ENCODE assay signal across 8 cellular contexts in genomic region chr2:70994445-70995226, GRCh38. TPM values are rescaled to one million over a fixed set of nuclear protein-coding genes. Genes with fewer than 3 reads are reported as not detected.
DNase-seq lines count a peak whose midpoint lies in the region; ATAC-seq, FAIRE-seq and TF ChIP-seq lines count a peak whose summit lies in the region.

Gene TEX261 (minus strand): TSS chr2:70994873. CDS start chr2:70994757, 116 bp downstream.

- DNase-seq in AG04450 (ENCODE audit: low read depth, low spot score) (peak; percentile 43), NCI-H2196 treated with DMSO at 0.1 percent for 48 hours (lab: John Stamatoyannopoulos, UW; ENCODE audit: unreplicated experiment) (peak; percentile 54), WTC11 (ENCODE audit: low spot score) (peak; percentile 94), bronchial epithelial cell (ENCODE audit: low read depth) (peak; percentile 67), inferior parietal cortex (ENCODE audit: extremely low spot score) (peak; percentile 82)
- DNase-seq in stimulated activated CD4-positive, alpha-beta T cell treated with anti-CD3 and anti-CD28 coated beads, Interleukin-12 subunit alpha, Interleukin-12 subunit beta, amount 100 ng/mL, for 24 hours (ENCODE audit: low read depth in 2 of 2), result peak; percentile 77 to 86

- H3K27ac ChIP-seq in AG04450 (ENCODE audit: low read depth, low read length), result no peak within 1 kb of the TSS

- H3K4me3 Mint-ChIP-seq in WTC11, result peak within 1 kb of the TSS; percentile 89

- ATAC-seq in GM18867 (IDR thresholded peaks at IDR 0.05; ENCODE audit: unreplicated experiment) (peak; percentile 95), HG03097 (IDR thresholded peaks at IDR 0.05; ENCODE audit: low FRiP score, unreplicated experiment) (peak; percentile 95), WTC11 (peak; percentile 97)

- H3K36me3 Mint-ChIP-seq in WTC11, result 0 out of 2 replicates have a peak, but pooled peaks cover 4% of the 10 kb centered on the region

- H3K4me3 ChIP-seq in AG04450 (ENCODE audit: low read depth, low read length) (peak within 1 kb of the TSS; percentile 78), bronchial epithelial cell (ENCODE audit: low read depth, low read length) (peak within 1 kb of the TSS; percentile 89)

- peaks cover 12% of the 10 kb centered on the region for H3K36me3 ChIP-seq in bronchial epithelial cell (ENCODE audit: control insufficient read depth, insufficient read depth, low read length)

- CTCF ChIA-PET in AG04450 (lab: Charles Lee), result no interaction called here
- CTCF ChIA-PET in WTC11 (lab: Charles Lee), result interaction anchor here (0.8 kb wide), 1 partner anchor 17 kb away, joined by 3 read pairs; the partner anchor contains the start of gene ANKRD53

- H3K4me1 Mint-ChIP-seq in WTC11, result peaks cover 17% of the 10 kb centered on the region

- POLR2A ChIA-PET in AG04450 (lab: Yijun Ruan, JAX) (interaction anchor here (1.5 kb wide), 1 partner anchor 10 kb away, joined by 3 read pairs; no protein-coding TSS in a partner anchor), WTC11 (lab: Charles Lee) (no interaction called here)

- no peaks in the 10 kb centered on the region; the same call in 1 of the 2 replicates for H3K9me3 ChIP-seq in AG04450 (ENCODE audit: control insufficient read depth, insufficient read depth, low read length)

- TF ChIP-seq CTCF in AG04450 (IDR thresholded peaks at IDR 0.05; ENCODE audit: low read depth, low read length), result peak; percentile 62
- TF ChIP-seq CTCF in WTC11 (IDR thresholded peaks at IDR 0.05), result no peak
- peak; percentile 70 for TF ChIP-seq CTCF in bronchial epithelial cell (IDR thresholded peaks at IDR 0.05; ENCODE audit: insufficient read depth, low read length, severe bottlenecking)

- H3K9me3 Mint-ChIP-seq in WTC11, result no peaks in the 10 kb centered on the region

- peaks cover 27% of the 10 kb centered on the region for H3K27me3 Mint-ChIP-seq in WTC11 (ENCODE audit: low read depth)

- H3K27me3 ChIP-seq in AG04450 (ENCODE audit: control insufficient read depth, insufficient read depth, low read length) (no peaks in the 10 kb centered on the region), bronchial epithelial cell (ENCODE audit: control insufficient read depth, insufficient read depth, low read length) (no peaks in the 10 kb centered on the region)

- FAIRE-seq in bronchial epithelial cell (lab: Jason Lieb, UNC), result no peak

- no peak within 1 kb of the TSS for H3K27ac Mint-ChIP-seq in WTC11

TF ChIP-seq in WTC11, 78 proteins besides CTCF, POLR2A, EP300 and RAD21 (continues in another document):
- TF ChIP-seq ZNF425 (CRISPR knock-in tag; conservative IDR thresholded peaks at IDR 0.05) (no peak), SMAD3 (CRISPR knock-in tag; IDR thresholded peaks at IDR 0.05; ENCODE audit: borderline replicate concordance) (no peak), SOX15 (CRISPR knock-in tag; IDR thresholded peaks at IDR 0.05) (no peak), PRDM15 (CRISPR knock-in tag; IDR thresholded peaks at IDR 0.05) (no peak), ATF6 (CRISPR knock-in tag; IDR thresholded peaks at IDR 0.05) (no peak), E2F4 (CRISPR knock-in tag; IDR thresholded peaks at IDR 0.05; ENCODE audit: borderline replicate concordance, low read depth) (no peak), FOXP1 (CRISPR knock-in tag; IDR thresholded peaks at IDR 0.05; ENCODE audit: borderline replicate concordance) (no peak), CREM (CRISPR knock-in tag; IDR thresholded peaks at IDR 0.05) (peak; percentile 70), ZNF138 (CRISPR knock-in tag; conservative IDR thresholded peaks at IDR 0.05) (0 out of 2 replicates have a peak, but pooled peaks have one; percentile 8), MYBL2 (CRISPR knock-in tag; IDR thresholded peaks at IDR 0.05) (no peak), AR (CRISPR knock-in tag; IDR thresholded peaks at IDR 0.05) (no peak)

RNA-seq across cellular contexts. Expression of gene TEX261, which starts in this region (rescaled TPM):
- polyA plus RNA-seq in AG04450 (2011; rRNA removed), result 106 and 119 TPM in 2 replicates
- polyA minus RNA-seq in AG04450 (2011; rRNA and poly(A)+ RNA removed), result 94.7 and 123 TPM in 2 replicates
- 15.2 to 18.3 TPM (median 17.0 TPM) in 3 replicates for total RNA-seq in WTC11 (2021)
- 11.1 and 14.1 TPM in 2 replicates for total RNA-seq in bronchial epithelial cell

Comparison
In these comparisons a context has a peak if more than half of its experiments do, and no peak if none do; other contexts are left out.
1. DNase-seq: peak in every context shown above with its lines; median percentile 94 in WTC11; 82 in inferior parietal cortex; 82 in stimulated activated CD4-positive, alpha-beta T cell treated with anti-CD3 and anti-CD28 coated beads, Interleukin-12 subunit alpha, Interleukin-12 subunit beta, amount 100 ng/mL, for 24 hours; 67 in bronchial epithelial cell; 54 in NCI-H2196 treated with DMSO at 0.1 percent for 48 hours; 43 in AG04450.